ENCODE assay signal across 19 cellular contexts in the genomic region with DNA sequence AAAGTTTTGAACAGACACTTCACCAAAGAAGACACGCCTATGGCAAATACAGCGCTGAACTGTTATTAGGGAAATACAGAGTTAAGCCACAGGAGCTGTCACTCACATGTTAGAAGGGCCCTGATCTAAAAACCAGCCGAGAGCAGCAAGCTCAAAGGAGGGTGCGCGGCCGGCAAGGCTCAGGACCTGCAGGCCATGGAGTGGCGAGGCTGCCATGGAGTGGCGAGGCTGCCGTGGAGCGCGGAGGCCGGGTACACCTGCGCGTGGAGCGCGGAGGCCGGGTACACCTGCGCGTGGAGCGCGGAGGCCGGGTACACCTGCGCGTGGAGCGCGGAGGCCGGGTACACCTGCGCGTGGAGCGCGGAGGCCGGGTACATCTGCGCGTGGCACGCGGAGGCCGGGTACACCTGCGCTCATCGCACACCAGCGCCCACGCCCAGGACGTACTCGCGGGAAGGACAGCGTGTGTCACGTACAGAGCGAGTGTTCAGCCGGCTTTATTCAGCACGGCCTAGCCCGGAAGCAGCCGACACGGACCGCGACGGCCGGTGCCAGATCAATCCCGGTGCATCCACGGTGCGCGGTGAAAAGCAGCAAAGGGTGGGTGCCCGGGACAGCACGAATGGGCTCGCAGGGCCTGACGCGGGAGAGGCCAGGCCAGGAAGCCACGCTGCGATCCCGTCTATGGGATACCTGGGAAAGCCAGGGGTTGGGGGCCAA.
"Had no signal": no experiment of that assay in that cellular context is flagged by ENCODE, and none has a peak within 500 bp of the region (broad histone marks: within the 10 kb centered on the region; RNA-seq: fewer than 3 reads in every experiment).

No MANE protein-coding gene starts in this region.

- H3K27me3 ChIP-seq: ascending aorta, transverse colon had no signal

- H3K27me3 Mint-ChIP-seq: activated CD8-positive, alpha-beta T cell treated with anti-CD3 and anti-CD28 coated beads for 36 hours; T-cell had no signal

- H3K36me3 Mint-ChIP-seq: mesothelial cell of epicardium; stimulated activated effector memory CD8-positive, alpha-beta T cell treated with anti-CD3 and anti-CD28 coated beads, Interleukin-12 subunit alpha, Interleukin-12 subunit beta, amount 100 ng/mL, for 72 hours; T-cell had no signal

- H3K4me1 ChIP-seq: ascending aorta, breast epithelium, gastroesophageal sphincter, psoas muscle, transverse colon had no signal

- H3K4me1 Mint-ChIP-seq: mesothelial cell of epicardium; stimulated activated effector memory CD8-positive, alpha-beta T cell treated with anti-CD3 and anti-CD28 coated beads, Interleukin-12 subunit alpha, Interleukin-12 subunit beta, amount 100 ng/mL, for 72 hours; T-cell had no signal

- H3K9me3 ChIP-seq: psoas muscle, transverse colon had no signal

- H3K4me3 ChIP-seq: ascending aorta, breast epithelium, gastroesophageal sphincter, psoas muscle, transverse colon had no signal

- H3K27ac Mint-ChIP-seq: activated CD8-positive, alpha-beta T cell treated with anti-CD3 and anti-CD28 coated beads for 36 hours; activated T-helper 1 cell treated with anti-CD3 and anti-CD28 coated beads, Interleukin-12 subunit alpha, Interleukin-12 subunit beta, Interleukin-2, Interleukin-4 antibody, amounts not matched to agents 30 ng/mL and 10 ng/mL and 1 ng/mL, durations not matched to agents 14 hours and 24 hours and 36 hours; mesothelial cell of epicardium; nephron progenitor cell; stimulated activated effector memory CD8-positive, alpha-beta T cell treated with anti-CD3 and anti-CD28 coated beads, Interleukin-12 subunit alpha, Interleukin-12 subunit beta, amount 100 ng/mL, for 72 hours; T-cell had no signal

- DNase-seq: activated CD4-positive, alpha-beta T cell treated with anti-CD3 and anti-CD28 coated beads for 1 hour; activated CD8-positive, alpha-beta memory T cell treated with anti-CD3 and anti-CD28 coated beads, Interleukin-2, amount 50 U/mL, for 4 hours; activated CD8-positive, alpha-beta T cell treated with anti-CD3 and anti-CD28 coated beads for 36 hours; activated naive CD4-positive, alpha-beta T cell treated with Interleukin-2 at 50 U/mL for 16 hours; erythroblast; kidney; nephron progenitor cell; psoas muscle; stimulated activated CD4-positive, alpha-beta T cell treated with anti-CD3 and anti-CD28 coated beads, Interleukin-2, amount 100 ng/mL, for 24 hours; T1000; transverse colon had no signal

- H3K27ac ChIP-seq: ascending aorta, breast epithelium, gastroesophageal sphincter, psoas muscle, transverse colon had no signal

- H3K36me3 ChIP-seq: ascending aorta, breast epithelium, gastroesophageal sphincter, transverse colon had no signal

- H3K4me3 Mint-ChIP-seq: activated CD8-positive, alpha-beta T cell treated with anti-CD3 and anti-CD28 coated beads for 36 hours; activated T-helper 1 cell treated with anti-CD3 and anti-CD28 coated beads, Interleukin-12 subunit alpha, Interleukin-12 subunit beta, Interleukin-2, Interleukin-4 antibody, amounts not matched to agents 30 ng/mL and 10 ng/mL and 1 ng/mL, durations not matched to agents 14 hours and 24 hours and 36 hours; mesothelial cell of epicardium; nephron progenitor cell; stimulated activated effector memory CD8-positive, alpha-beta T cell treated with anti-CD3 and anti-CD28 coated beads, Interleukin-12 subunit alpha, Interleukin-12 subunit beta, amount 100 ng/mL, for 72 hours; T-cell had no signal

- H3K9me3 Mint-ChIP-seq: activated CD8-positive, alpha-beta T cell treated with anti-CD3 and anti-CD28 coated beads for 36 hours; activated T-helper 1 cell treated with anti-CD3 and anti-CD28 coated beads, Interleukin-12 subunit alpha, Interleukin-12 subunit beta, Interleukin-2, Interleukin-4 antibody, amounts not matched to agents 30 ng/mL and 10 ng/mL and 1 ng/mL, durations not matched to agents 14 hours and 24 hours and 36 hours; stimulated activated effector memory CD8-positive, alpha-beta T cell treated with anti-CD3 and anti-CD28 coated beads, Interleukin-12 subunit alpha, Interleukin-12 subunit beta, amount 100 ng/mL, for 72 hours; T-cell had no signal

- ATAC-seq: activated CD8-positive, alpha-beta T cell treated with anti-CD3 and anti-CD28 coated beads for 36 hours; gastroesophageal sphincter; psoas muscle; sciatic nerve; stimulated activated effector memory CD8-positive, alpha-beta T cell treated with anti-CD3 and anti-CD28 coated beads, Interleukin-12 subunit alpha, Interleukin-12 subunit beta, amount 100 ng/mL, for 72 hours; T-cell had no signal
